In genomic region chr1:196075621-196076020, GRCh38 we compare ENCODE assay signal across 25 cellular contexts.
"Had no signal": no experiment of that assay in that cellular context is flagged by ENCODE, and none has a peak within 500 bp of the region (broad histone marks: within the 10 kb centered on the region; RNA-seq: fewer than 3 reads in every experiment).

No MANE protein-coding gene starts in this region.

- H3K27ac Mint-ChIP-seq: dendritic cell treated with granulocyte-macrophage colony-stimulating factor and Interleukin-4, amounts not matched to agents 40 ng/mL and 50 ng/mL, for 4 days; effector memory CD8-positive, alpha-beta T cell; endodermal cell had no signal

- DNase-seq: colonic mucosa; cortex of kidney; dermis blood vessel endothelial cell; dorsolateral prefrontal cortex; effector CD4-positive, alpha-beta T cell; effector CD8-positive, alpha-beta T cell; effector memory CD4-positive, alpha-beta T cell; effector memory CD8-positive, alpha-beta T cell; endodermal cell; erythroblast; esophagus squamous epithelium; foreskin fibroblast; foreskin keratinocyte; foreskin melanocyte; gastrocnemius medialis; glutamatergic neuron; head of caudate nucleus; heart left ventricle; heart right ventricle; hippocampal formation had no signal

- H3K27me3 Mint-ChIP-seq: dendritic cell treated with granulocyte-macrophage colony-stimulating factor and Interleukin-4, amounts not matched to agents 40 ng/mL and 50 ng/mL, for 4 days; effector memory CD8-positive, alpha-beta T cell had no signal

- H3K4me1 Mint-ChIP-seq: endodermal cell had no signal

- ATAC-seq: effector memory CD8-positive, alpha-beta T cell; esophagus mucosa; foreskin keratinocyte; gastrocnemius medialis; gastroesophageal sphincter; heart left ventricle; heart right ventricle had no signal

- FAIRE-seq: endometrium, endothelial cell of umbilical vein had no signal

- H3K4me3 Mint-ChIP-seq: dendritic cell treated with granulocyte-macrophage colony-stimulating factor and Interleukin-4, amounts not matched to agents 40 ng/mL and 50 ng/mL, for 4 days; effector memory CD8-positive, alpha-beta T cell; endodermal cell had no signal

- H3K9me3 Mint-ChIP-seq: dendritic cell treated with granulocyte-macrophage colony-stimulating factor and Interleukin-4, amounts not matched to agents 40 ng/mL and 50 ng/mL, for 4 days; effector memory CD8-positive, alpha-beta T cell; endodermal cell had no signal
